In the genomic region with DNA sequence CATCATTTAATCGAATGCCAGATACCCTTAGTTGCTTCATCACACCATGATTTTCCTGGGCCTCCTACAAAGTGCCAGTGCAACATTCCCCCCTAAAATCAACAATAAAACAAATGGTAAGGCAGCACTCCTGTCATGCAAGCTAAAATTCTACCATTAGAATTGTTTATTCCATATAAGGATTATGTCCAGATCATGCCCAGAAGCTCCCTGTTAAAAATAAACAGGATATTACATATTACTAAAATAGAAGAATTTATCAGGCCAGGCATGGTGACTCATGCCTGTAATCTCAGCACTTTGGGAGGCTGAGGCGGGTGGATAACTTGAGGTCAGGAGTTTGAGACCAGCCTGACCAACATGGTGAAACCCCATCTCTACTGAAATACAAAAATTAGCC, we compare ENCODE assay signal across 7 cellular contexts.
DNase-seq lines count a peak whose midpoint lies in the region; ATAC-seq and TF ChIP-seq lines count a peak whose summit lies in the region.
"Not testable (repeated sequence)": the region's sequence is repeated elsewhere in the genome, so short reads cannot be mapped to it uniquely, and the experiment has no call there.

No MANE protein-coding gene starts in this region.

- TF ChIP-seq CTCF in HFFc6 (IDR thresholded peaks at IDR 0.05); brain microvascular endothelial cell (IDR thresholded peaks at IDR 0.05; ENCODE audit: low read depth, low read length, missing control alignments): not testable (repeated sequence)

- not testable (repeated sequence) for H4K20me1 ChIP-seq in BLaER1 treated with 17β-estradiol and CSF1 and Interleukin-3, amounts not matched to agents 10 nM and 100 nM

- not testable (repeated sequence) for H3K4me3 Mint-ChIP-seq in HFFc6

- not testable (repeated sequence) for H3K27me3 Mint-ChIP-seq in HFFc6 (ENCODE audit: insufficient read depth)

- intact Hi-C loops in left cardiac atrium (cut with DNase I), result not testable (repeated sequence)

- H3K9me3 Mint-ChIP-seq in HFFc6, result not testable (repeated sequence)

- peaks cover 2 to 15% (median 10%) of the 10 kb centered on the region in 10 experiments; a peak in 19 of 20 replicates for H3K4me1 ChIP-seq in BLaER1 treated with 17β-estradiol and CSF1 and Interleukin-3, amounts not matched to agents 10 nM and 100 nM

- H3K9me3 ChIP-seq in BLaER1 treated with 17β-estradiol and CSF1 and Interleukin-3, amounts not matched to agents 10 nM and 100 nM (replicated peaks in 1 of 11), result not testable (repeated sequence)

- DNase-seq in HFFc6, result peak; percentile 40
- peak; percentile 27 for DNase-seq in RPMI7951 (ENCODE audit: low read depth)
- peak; percentile 41 for DNase-seq in brain microvascular endothelial cell
- DNase-seq in fibroblast of gingiva (ENCODE audit: low read depth), result peak; percentile 58
- DNase-seq in left cardiac atrium, result not testable (repeated sequence)
- DNase-seq in renal cortical epithelial cell (ENCODE audit: low read depth), result peak; percentile 75

- peaks cover 15% of the 10 kb centered on the region for H3K4me1 Mint-ChIP-seq in HFFc6 (ENCODE audit: low read depth)

- not testable (repeated sequence) for H3K27ac ChIP-seq in BLaER1 treated with 17β-estradiol and CSF1 and Interleukin-3, amounts not matched to agents 10 nM and 100 nM; brain microvascular endothelial cell

- H3K36me3 Mint-ChIP-seq in HFFc6 (ENCODE audit: low read depth), result not testable (repeated sequence)

- H3K27me3 ChIP-seq in BLaER1 treated with 17β-estradiol and CSF1 and Interleukin-3, amounts not matched to agents 10 nM and 100 nM; brain microvascular endothelial cell (replicated peaks): not testable (repeated sequence)

- peak overlapping the region in 9 of 11 experiments; percentile 2 to 51 (median 31); a peak in 10 of 22 replicates for H3K4me2 ChIP-seq in BLaER1 treated with 17β-estradiol and CSF1 and Interleukin-3, amounts not matched to agents 10 nM and 100 nM

- not testable (repeated sequence) for H3K4me3 ChIP-seq in BLaER1 treated with 17β-estradiol and CSF1 and Interleukin-3, amounts not matched to agents 10 nM and 100 nM; brain microvascular endothelial cell (ENCODE audit: low read depth, low read length)

- H3K36me3 ChIP-seq in BLaER1 treated with 17β-estradiol and CSF1 and Interleukin-3, amounts not matched to agents 10 nM and 100 nM; brain microvascular endothelial cell (replicated peaks): not testable (repeated sequence)

- not testable (repeated sequence) for H3K9ac ChIP-seq in BLaER1 treated with 17β-estradiol and CSF1 and Interleukin-3, amounts not matched to agents 10 nM and 100 nM

- ATAC-seq in left cardiac atrium, result peak; percentile 37 to 50

- not testable (repeated sequence) for H3K27ac Mint-ChIP-seq in HFFc6

- in situ Hi-C loops in brain microvascular endothelial cell (cut with HindIII; ENCODE audit: low pct_ligation_motif_present, low sequenced_read_pairs), result not testable (repeated sequence)
